In the genomic region with DNA sequence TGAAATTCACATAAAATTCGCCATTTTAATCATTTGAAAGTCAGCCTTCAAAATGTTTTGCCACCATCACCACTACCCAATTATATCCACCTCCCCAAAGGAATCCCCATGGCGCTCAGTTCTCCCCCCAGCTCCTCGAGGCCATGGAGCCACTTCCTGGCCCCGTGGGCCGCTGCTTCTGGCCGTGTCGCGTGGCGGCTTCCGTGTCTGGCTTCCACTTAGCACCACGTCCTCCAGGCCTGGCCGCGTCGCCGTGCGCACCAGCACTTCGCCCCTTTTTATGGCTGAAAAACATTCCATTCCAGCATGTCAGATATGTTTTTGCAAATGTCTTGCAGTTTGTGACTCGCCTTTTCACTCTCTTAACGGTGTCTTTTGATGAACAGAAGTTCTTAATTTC, we compare ENCODE assay signal across 22 cellular contexts. TPM values are rescaled to one million over a fixed set of nuclear protein-coding genes. Genes with fewer than 3 reads are reported as not detected.
DNase-seq lines count a peak whose midpoint lies in the region; ATAC-seq and TF ChIP-seq lines count a peak whose summit lies in the region.
"Had no signal": no experiment of that assay in that cellular context is flagged by ENCODE, and none has a peak within 500 bp of the region (broad histone marks: within the 10 kb centered on the region; RNA-seq: fewer than 3 reads in every experiment).

No MANE protein-coding gene starts in this region.

- CTCF ChIA-PET in WTC11 (lab: Charles Lee), result interaction anchor here (1.0 kb wide), 2 partner anchors 25 kb away, joined by 3 to 5 read pairs; no protein-coding TSS in a partner anchor

- H3K79me2 ChIP-seq in hepatocyte, result peaks cover 15% of the 10 kb centered on the region

- peak overlapping the region in 6 of 11 experiments; percentile 10 to 88 (median 54); a peak in 10 of 22 replicates for H3K27ac ChIP-seq in BLaER1 treated with 17β-estradiol and CSF1 and Interleukin-3, amounts not matched to agents 10 nM and 100 nM
- H3K27ac ChIP-seq in spleen (no peak overlapping the region), hepatocyte (no peak overlapping the region), suprapubic skin (no peak overlapping the region)
- H3K27ac ChIP-seq: PC-9 had no signal

- H3K9me3 ChIP-seq in BLaER1 treated with 17β-estradiol and CSF1 and Interleukin-3, amounts not matched to agents 10 nM and 100 nM (replicated peaks in 1 of 11), result peaks cover 18 to 49% (median 27%) of the 10 kb centered on the region in 11 experiments
- H3K9me3 ChIP-seq in spleen, result peaks cover 0 to 11% (median 1%) of the 10 kb centered on the region in 8 donors
- no peaks in the 10 kb centered on the region for H3K9me3 ChIP-seq in hepatocyte (ENCODE audit: low read depth)
- no peaks in the 10 kb centered on the region for H3K9me3 ChIP-seq in suprapubic skin
- H3K9me3 ChIP-seq: SK-N-SH had no signal

- no peak for ATAC-seq in WTC11
- no peak for ATAC-seq in HG03469 (IDR thresholded peaks at IDR 0.05; ENCODE audit: unreplicated experiment)

- peaks cover 18 to 88% (median 78%) of the 10 kb centered on the region in 10 experiments for H3K4me1 ChIP-seq in BLaER1 treated with 17β-estradiol and CSF1 and Interleukin-3, amounts not matched to agents 10 nM and 100 nM
- no peaks in the 10 kb centered on the region for H3K4me1 ChIP-seq in spleen
- H3K4me1 ChIP-seq in hepatocyte (ENCODE audit: insufficient read depth), result peaks cover 9% of the 10 kb centered on the region
- no peaks in the 10 kb centered on the region for H3K4me1 ChIP-seq in suprapubic skin

- H3K9me2 ChIP-seq in hepatocyte (replicated peaks; ENCODE audit: insufficient read depth), result no peaks in the 10 kb centered on the region
- H3K9me2 ChIP-seq: SK-N-SH had no signal

- H3K9me3 Mint-ChIP-seq in WTC11, result no peaks in the 10 kb centered on the region
- H3K9me3 Mint-ChIP-seq: CD4-positive, alpha-beta T cell had no signal

- no peak overlapping the region; a peak in 1 of 22 replicates for H3K9ac ChIP-seq in BLaER1 treated with 17β-estradiol and CSF1 and Interleukin-3, amounts not matched to agents 10 nM and 100 nM
- H3K9ac ChIP-seq: SK-N-SH had no signal

- H3K27me3 Mint-ChIP-seq in WTC11 (ENCODE audit: low read depth), result no peaks in the 10 kb centered on the region
- H3K27me3 Mint-ChIP-seq: B cell; CD4-positive, alpha-beta T cell had no signal

- H3K27ac Mint-ChIP-seq in WTC11, result peak overlapping the region; percentile 67; the same call in 1 of the 2 replicates
- H3K27ac Mint-ChIP-seq: B cell; CD4-positive, alpha-beta T cell had no signal

- no peak for DNase-seq in WTC11 (ENCODE audit: low spot score)
- peak; percentile 37 for DNase-seq in mesenteric fat pad (ENCODE audit: low spot score)
- peak; percentile 33 for DNase-seq in spleen
- DNase-seq in hepatocyte (ENCODE audit: low spot score), result no peak
- no peak for DNase-seq in Ammon's horn (ENCODE audit: low spot score)
- DNase-seq in suprapubic skin (ENCODE audit: low spot score in 2 of 2), result no peak
- DNase-seq: CD4-positive, alpha-beta T cell; COR-L47; DMS79; KG1; NCI-H1105; NCI-H146; NCI-H2029; NCI-H226; NCI-H748 treated with DMSO at 0.1 percent for 48 hours; PC-9; RPMI8226; SHP77 treated with DMSO at 0.1 percent for 48 hours; SK-N-SH had no signal

- 86 to 94% (median 92%) methylated on average over 19 of the region's 19 CpGs for WGBS in spleen, 5 donors
- WGBS in hepatocyte (ENCODE audit: low lambda C conversion rate, missing lambda C conversion rate), result 93% methylated on average over 19 of the region's 19 CpGs
- 90% methylated on average over 19 of the region's 19 CpGs for WGBS in suprapubic skin

- TF ChIP-seq POLR2A in spleen (IDR thresholded peaks at IDR 0.05) (no peak), suprapubic skin (IDR thresholded peaks at IDR 0.05) (no peak)

- H3K27me3 ChIP-seq in BLaER1 treated with 17β-estradiol and CSF1 and Interleukin-3, amounts not matched to agents 10 nM and 100 nM, result no peaks in the 10 kb centered on the region
- H3K27me3 ChIP-seq in spleen (replicated peaks in 1 of 7), result no peaks in the 10 kb centered on the region
- H3K27me3 ChIP-seq in hepatocyte, result no peaks in the 10 kb centered on the region
- no peaks in the 10 kb centered on the region for H3K27me3 ChIP-seq in suprapubic skin

- H3K36me3 Mint-ChIP-seq in WTC11, result peaks cover 13% of the 10 kb centered on the region

- no peak overlapping the region for H3K4me3 ChIP-seq in BLaER1 treated with 17β-estradiol and CSF1 and Interleukin-3, amounts not matched to agents 10 nM and 100 nM
- H3K4me3 ChIP-seq in spleen, result no peak overlapping the region
- no peak overlapping the region for H3K4me3 ChIP-seq in hepatocyte
- no peak overlapping the region for H3K4me3 ChIP-seq in suprapubic skin
- H3K4me3 ChIP-seq: PC-9 had no signal

- peak overlapping the region in 7 of 11 experiments; percentile 36 to 69 (median 51); a peak in 10 of 22 replicates for H3K4me2 ChIP-seq in BLaER1 treated with 17β-estradiol and CSF1 and Interleukin-3, amounts not matched to agents 10 nM and 100 nM
- H3K4me2 ChIP-seq in hepatocyte, result no peak overlapping the region
- H3K4me2 ChIP-seq: PC-9, SK-N-SH had no signal

- no peak overlapping the region for H3K4me3 Mint-ChIP-seq in WTC11
- H3K4me3 Mint-ChIP-seq: B cell; CD4-positive, alpha-beta T cell had no signal

- no peak overlapping the region for H2AFZ ChIP-seq in hepatocyte
- H2AFZ ChIP-seq: PC-9 had no signal

- H3K4me1 Mint-ChIP-seq in WTC11, result peaks cover 6% of the 10 kb centered on the region
- H3K4me1 Mint-ChIP-seq: B cell had no signal

- TF ChIP-seq CTCF in WTC11 (IDR thresholded peaks at IDR 0.05) (no peak), spleen (IDR thresholded peaks at IDR 0.05 in 8 of 11, conservative IDR thresholded peaks at IDR 0.05 in 3 of 11) (no peak), hepatocyte (IDR thresholded peaks at IDR 0.05; ENCODE audit: poor library complexity) (no peak), suprapubic skin (IDR thresholded peaks at IDR 0.05) (no peak)

- POLR2A ChIA-PET in WTC11 (lab: Charles Lee), result no interaction called here

- peaks cover 0 to 4% (median 0%) of the 10 kb centered on the region in 11 experiments; a peak in 2 of 22 replicates for H4K20me1 ChIP-seq in BLaER1 treated with 17β-estradiol and CSF1 and Interleukin-3, amounts not matched to agents 10 nM and 100 nM
- no peaks in the 10 kb centered on the region for H4K20me1 ChIP-seq in hepatocyte (ENCODE audit: insufficient read depth, poor library complexity, severe bottlenecking)

- peaks cover 13 to 65% (median 56%) of the 10 kb centered on the region in 11 experiments for H3K36me3 ChIP-seq in BLaER1 treated with 17β-estradiol and CSF1 and Interleukin-3, amounts not matched to agents 10 nM and 100 nM
- H3K36me3 ChIP-seq in spleen, result peaks cover 0 to 92% (median 23%) of the 10 kb centered on the region in 6 donors
- no peaks in the 10 kb centered on the region for H3K36me3 ChIP-seq in hepatocyte (replicated peaks; ENCODE audit: insufficient read depth, low read depth)
- peaks cover 36% of the 10 kb centered on the region for H3K36me3 ChIP-seq in suprapubic skin

- intact Hi-C loops in spleen (cut with DNase I; ENCODE audit: low total_unique reads), result no loop called here

- no peak for TF ChIP-seq EP300 in suprapubic skin (IDR thresholded peaks at IDR 0.05)

TF ChIP-seq in WTC11, 78 proteins besides CTCF, POLR2A, EP300 and RAD21 (continues in another document):
- TF ChIP-seq MYBL2 (CRISPR knock-in tag; IDR thresholded peaks at IDR 0.05) (no peak), CREM (CRISPR knock-in tag; IDR thresholded peaks at IDR 0.05) (no peak), SMAD3 (CRISPR knock-in tag; IDR thresholded peaks at IDR 0.05; ENCODE audit: borderline replicate concordance) (no peak)
- TF ChIP-seq, protein P1, sequence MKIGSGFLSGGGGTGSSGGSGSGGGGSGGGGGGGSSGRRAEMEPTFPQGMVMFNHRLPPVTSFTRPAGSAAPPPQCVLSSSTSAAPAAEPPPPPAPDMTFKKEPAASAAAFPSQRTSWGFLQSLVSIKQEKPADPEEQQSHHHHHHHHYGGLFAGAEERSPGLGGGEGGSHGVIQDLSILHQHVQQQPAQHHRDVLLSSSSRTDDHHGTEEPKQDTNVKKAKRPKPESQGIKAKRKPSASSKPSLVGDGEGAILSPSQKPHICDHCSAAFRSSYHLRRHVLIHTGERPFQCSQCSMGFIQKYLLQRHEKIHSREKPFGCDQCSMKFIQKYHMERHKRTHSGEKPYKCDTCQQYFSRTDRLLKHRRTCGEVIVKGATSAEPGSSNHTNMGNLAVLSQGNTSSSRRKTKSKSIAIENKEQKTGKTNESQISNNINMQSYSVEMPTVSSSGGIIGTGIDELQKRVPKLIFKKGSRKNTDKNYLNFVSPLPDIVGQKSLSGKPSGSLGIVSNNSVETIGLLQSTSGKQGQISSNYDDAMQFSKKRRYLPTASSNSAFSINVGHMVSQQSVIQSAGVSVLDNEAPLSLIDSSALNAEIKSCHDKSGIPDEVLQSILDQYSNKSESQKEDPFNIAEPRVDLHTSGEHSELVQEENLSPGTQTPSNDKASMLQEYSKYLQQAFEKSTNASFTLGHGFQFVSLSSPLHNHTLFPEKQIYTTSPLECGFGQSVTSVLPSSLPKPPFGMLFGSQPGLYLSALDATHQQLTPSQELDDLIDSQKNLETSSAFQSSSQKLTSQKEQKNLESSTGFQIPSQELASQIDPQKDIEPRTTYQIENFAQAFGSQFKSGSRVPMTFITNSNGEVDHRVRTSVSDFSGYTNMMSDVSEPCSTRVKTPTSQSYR (CRISPR knock-in tag; IDR thresholded peaks at IDR 0.05), result no peak
- TF ChIP-seq, protein P2, sequence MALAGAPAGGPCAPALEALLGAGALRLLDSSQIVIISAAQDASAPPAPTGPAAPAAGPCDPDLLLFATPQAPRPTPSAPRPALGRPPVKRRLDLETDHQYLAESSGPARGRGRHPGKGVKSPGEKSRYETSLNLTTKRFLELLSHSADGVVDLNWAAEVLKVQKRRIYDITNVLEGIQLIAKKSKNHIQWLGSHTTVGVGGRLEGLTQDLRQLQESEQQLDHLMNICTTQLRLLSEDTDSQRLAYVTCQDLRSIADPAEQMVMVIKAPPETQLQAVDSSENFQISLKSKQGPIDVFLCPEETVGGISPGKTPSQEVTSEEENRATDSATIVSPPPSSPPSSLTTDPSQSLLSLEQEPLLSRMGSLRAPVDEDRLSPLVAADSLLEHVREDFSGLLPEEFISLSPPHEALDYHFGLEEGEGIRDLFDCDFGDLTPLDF (CRISPR knock-in tag; IDR thresholded peaks at IDR 0.05), result no peak

RNA-seq across cellular contexts. Expression of a gene that starts 46.7 kb away (rescaled TPM):
- total RNA-seq in WTC11 (2021), result 34.0 to 42.5 TPM (median 36.0 TPM) in 3 replicates
- 21.7 TPM for total RNA-seq in mesenteric fat pad
- 10 to 100 TPM; 22.7 to 33.1 (median 26.3) TPM for total RNA-seq in spleen
- polyA plus RNA-seq in spleen, result 10 to 100 TPM in 2 of 3 donors, 1 to 10 TPM in 1; 6.3 to 12.7 (median 11.1) TPM
- 10.2 and 10.4 TPM in 2 replicates for total RNA-seq in hepatocyte
- 4.1 and 8.4 TPM in 2 replicates for polyA plus RNA-seq in hepatocyte
- total RNA-seq in suprapubic skin, result 10 to 100 TPM in 3 of 4 donors, 1 to 10 TPM in 1; 8.7 to 51.7 (median 18.3) TPM

RNA-seq across cellular contexts. Expression of a gene that starts 47.3 kb away (rescaled TPM):
- total RNA-seq in WTC11 (2021), result 52.6 to 61.2 TPM (median 54.1 TPM) in 3 replicates
- total RNA-seq in mesenteric fat pad, result 66.4 TPM
- 10 to 100 TPM; 47.5 to 91.7 (median 59.4) TPM for total RNA-seq in spleen
- polyA plus RNA-seq in spleen, result 10 to 100 TPM; 21.7 to 42.4 (median 40.1) TPM
- 38.9 and 54.0 TPM in 2 replicates for total RNA-seq in hepatocyte
- 62.5 and 62.9 TPM in 2 replicates for polyA plus RNA-seq in hepatocyte
- 10 to 100 TPM; 47.5 to 63.3 (median 52.0) TPM for total RNA-seq in suprapubic skin

Comparison
In these comparisons a context has a peak if more than half of its experiments do, and no peak if none do; other contexts are left out.
1. H3K27ac ChIP-seq: peak in BLaER1 treated with 17β-estradiol and CSF1 and Interleukin-3, amounts not matched to agents 10 nM and 100 nM (6 of 11); none in spleen (0 of 8), hepatocyte (single experiment) and suprapubic skin (single experiment).
2. DNase-seq: peak in mesenteric fat pad (single experiment) and spleen (single experiment); none in WTC11 (single experiment), hepatocyte (single experiment), Ammon's horn (single experiment) and suprapubic skin (0 of 2).